In the genomic region with DNA sequence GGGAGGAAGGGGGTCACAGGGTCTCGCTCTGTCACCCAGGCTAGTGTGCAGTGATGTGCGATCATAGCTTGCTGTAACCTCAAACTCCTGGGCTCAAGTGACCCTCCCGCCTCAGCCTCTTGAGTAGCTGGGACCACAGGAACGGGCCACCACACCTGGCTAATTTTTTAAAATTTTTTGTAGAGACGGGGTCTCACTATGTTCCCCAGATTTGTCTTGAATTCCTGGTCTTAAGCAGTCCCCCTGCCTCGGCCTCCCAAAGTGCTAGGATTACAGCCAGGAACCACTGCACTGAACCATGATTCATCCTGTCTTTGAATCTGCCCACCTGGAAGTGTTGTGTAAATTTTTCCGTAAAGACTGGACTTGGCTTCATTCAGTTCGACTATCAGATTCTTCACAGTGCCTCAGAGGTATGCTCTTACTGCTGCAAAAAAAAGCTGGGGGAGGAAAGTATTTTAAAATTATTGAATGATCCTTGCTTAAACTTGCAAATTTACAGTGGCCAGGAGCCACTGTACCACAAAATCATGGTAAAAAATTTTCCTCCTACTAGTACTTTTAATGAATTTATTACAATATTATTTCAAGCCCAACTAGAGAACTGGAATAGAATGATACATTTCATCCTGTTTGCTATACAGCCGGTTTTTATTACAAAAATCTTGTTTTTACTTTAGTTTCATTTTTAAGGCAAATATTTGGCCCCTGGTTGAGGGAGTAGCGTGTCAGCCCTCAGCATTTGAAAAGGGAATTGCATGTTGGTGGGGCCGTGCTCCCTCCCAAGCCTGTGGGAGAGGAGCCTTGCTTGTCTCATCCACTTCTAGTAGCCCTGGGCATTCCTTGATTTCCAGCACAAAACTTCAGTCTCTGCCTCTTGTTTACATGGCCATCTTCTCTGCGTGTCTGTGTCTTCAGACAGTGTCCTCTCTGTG, we compare ENCODE assay signal across 10 cellular contexts.
DNase-seq lines count a peak whose midpoint lies in the region; ATAC-seq and TF ChIP-seq lines count a peak whose summit lies in the region.
"Had no signal": no experiment of that assay in that cellular context is flagged by ENCODE, and none has a peak within 500 bp of the region (broad histone marks: within the 10 kb centered on the region; RNA-seq: fewer than 3 reads in every experiment).

No MANE protein-coding gene starts in this region.

- H3K27ac ChIP-seq in hepatocyte (no peak overlapping the region), thyroid gland (peak overlapping the region; percentile 88 to 91 (median 90)), tibial artery (no peak overlapping the region), gastrocnemius medialis (no peak overlapping the region)

- H3K4me1 ChIP-seq in hepatocyte (ENCODE audit: insufficient read depth) (peaks cover 12% of the 10 kb centered on the region), thyroid gland (peaks cover 70 to 81% of the 10 kb centered on the region in 2 donors), tibial artery (peaks cover 0 to 12% (median 3%) of the 10 kb centered on the region in 4 donors), gastrocnemius medialis (peaks cover 12 to 14% of the 10 kb centered on the region in 2 donors)

- H3K9me2 ChIP-seq in hepatocyte (replicated peaks; ENCODE audit: insufficient read depth), result no peaks in the 10 kb centered on the region

- no peaks in the 10 kb centered on the region for H3K9me3 Mint-ChIP-seq in activated naive CD4-positive, alpha-beta T cell treated with anti-CD3 and anti-CD28 coated beads, Interleukin-2, amount 50 U/mL, for 24 hours
- no peaks in the 10 kb centered on the region for H3K9me3 Mint-ChIP-seq in activated naive CD8-positive, alpha-beta T cell treated with anti-CD3 and anti-CD28 coated beads, Interleukin-2, amount 50 U/mL, for 24 hours

- intact Hi-C loops in thyroid gland (cut with DNase I), result loop anchor here (10.0 kb wide), 1 partner anchor 114 kb away; no protein-coding TSS in a partner anchor
- intact Hi-C loops in tibial artery (cut with DNase I; ENCODE audit: low total_unique reads), result no loop called here
- intact Hi-C loops in gastrocnemius medialis (cut with DNase I; ENCODE audit: low total_unique reads), result no loop called here

- H3K4me3 Mint-ChIP-seq in activated naive CD4-positive, alpha-beta T cell treated with anti-CD3 and anti-CD28 coated beads, Interleukin-2, amount 50 U/mL, for 24 hours, result no peak overlapping the region
- H3K4me3 Mint-ChIP-seq in activated naive CD8-positive, alpha-beta T cell treated with anti-CD3 and anti-CD28 coated beads, Interleukin-2, amount 50 U/mL, for 24 hours, result no peak overlapping the region

- WGBS in hepatocyte (ENCODE audit: low lambda C conversion rate, missing lambda C conversion rate), result 82% methylated on average over 12 of the region's 12 CpGs
- WGBS in thyroid gland, 2 donors, result 33 to 46% methylated on average over 12 of the region's 12 CpGs

- H3K79me2 ChIP-seq in hepatocyte, result no peaks in the 10 kb centered on the region

- no peaks in the 10 kb centered on the region for H3K27me3 Mint-ChIP-seq in activated naive CD4-positive, alpha-beta T cell treated with anti-CD3 and anti-CD28 coated beads, Interleukin-2, amount 50 U/mL, for 24 hours
- H3K27me3 Mint-ChIP-seq in activated naive CD8-positive, alpha-beta T cell treated with anti-CD3 and anti-CD28 coated beads, Interleukin-2, amount 50 U/mL, for 24 hours, result no peaks in the 10 kb centered on the region

- no peaks in the 10 kb centered on the region for H3K36me3 Mint-ChIP-seq in activated naive CD4-positive, alpha-beta T cell treated with anti-CD3 and anti-CD28 coated beads, Interleukin-2, amount 50 U/mL, for 24 hours
- H3K36me3 Mint-ChIP-seq in activated naive CD8-positive, alpha-beta T cell treated with anti-CD3 and anti-CD28 coated beads, Interleukin-2, amount 50 U/mL, for 24 hours (ENCODE audit: low read depth), result no peaks in the 10 kb centered on the region

- H3K27me3 ChIP-seq in hepatocyte, result no peaks in the 10 kb centered on the region
- H3K27me3 ChIP-seq in thyroid gland, result no peaks in the 10 kb centered on the region
- H3K27me3 ChIP-seq in tibial artery, result no peaks in the 10 kb centered on the region
- H3K27me3 ChIP-seq in gastrocnemius medialis, result no peaks in the 10 kb centered on the region

- no peaks in the 10 kb centered on the region for H4K20me1 ChIP-seq in hepatocyte (ENCODE audit: insufficient read depth, poor library complexity, severe bottlenecking)

- H3K36me3 ChIP-seq in hepatocyte (replicated peaks; ENCODE audit: insufficient read depth, low read depth), result no peaks in the 10 kb centered on the region
- H3K36me3 ChIP-seq in thyroid gland, result no peaks in the 10 kb centered on the region
- no peaks in the 10 kb centered on the region for H3K36me3 ChIP-seq in tibial artery
- H3K36me3 ChIP-seq in gastrocnemius medialis, result no peaks in the 10 kb centered on the region

- H3K4me3 ChIP-seq in hepatocyte (no peak overlapping the region), thyroid gland (replicated peaks in 1 of 3) (no peak overlapping the region), tibial artery (no peak overlapping the region), gastrocnemius medialis (no peak overlapping the region)

- H3K4me1 Mint-ChIP-seq in activated naive CD4-positive, alpha-beta T cell treated with anti-CD3 and anti-CD28 coated beads, Interleukin-2, amount 50 U/mL, for 24 hours, result peaks cover 64% of the 10 kb centered on the region
- H3K4me1 Mint-ChIP-seq in activated naive CD8-positive, alpha-beta T cell treated with anti-CD3 and anti-CD28 coated beads, Interleukin-2, amount 50 U/mL, for 24 hours, result peaks cover 50% of the 10 kb centered on the region

- peak; percentile 44 for ATAC-seq in activated naive CD8-positive, alpha-beta T cell treated with anti-CD3 and anti-CD28 coated beads, Interleukin-2, amount 50 U/mL, for 24 hours
- ATAC-seq in gastrocnemius medialis, result no peak

- in situ Hi-C loops in gastrocnemius medialis (cut with MboI; ENCODE audit: low sequenced_read_pairs in 4 of 4), result no loop called here

- TF ChIP-seq CTCF in hepatocyte (IDR thresholded peaks at IDR 0.05; ENCODE audit: poor library complexity) (no peak), thyroid gland (IDR thresholded peaks at IDR 0.05) (no peak), tibial artery (IDR thresholded peaks at IDR 0.05) (no peak), gastrocnemius medialis (IDR thresholded peaks at IDR 0.05 in 4 of 5, conservative IDR thresholded peaks at IDR 0.05 in 1 of 5) (no peak)

- no peak overlapping the region for H2AFZ ChIP-seq in hepatocyte

- DNase-seq in activated naive CD4-positive, alpha-beta T cell treated with anti-CD3 and anti-CD28 coated beads, Interleukin-2, amount 50 U/mL, for 16 hours, result no peak
- DNase-seq in activated naive CD8-positive, alpha-beta T cell treated with anti-CD3 and anti-CD28 coated beads, Interleukin-2, amount 50 U/mL, for 24 hours, result no peak
- peak; percentile 23 for DNase-seq in hepatocyte (ENCODE audit: low spot score)
- peak; percentile 57 to 66 for DNase-seq in thyroid gland
- DNase-seq in NCI-H2171 treated with DMSO at 0.1 percent for 48 hours (lab: John Stamatoyannopoulos, UW), result no peak
- no peak for DNase-seq in tibial artery
- no peak for DNase-seq in gastrocnemius medialis
- DNase-seq: COR-L47; stimulated activated naive CD4-positive, alpha-beta T cell treated with Interleukin-2 at 50 U/mL for 16 hours had no signal

- H3K9me3 ChIP-seq in hepatocyte (ENCODE audit: low read depth), result no peaks in the 10 kb centered on the region
- no peaks in the 10 kb centered on the region for H3K9me3 ChIP-seq in thyroid gland
- H3K9me3 ChIP-seq in tibial artery, result no peaks in the 10 kb centered on the region
- no peaks in the 10 kb centered on the region for H3K9me3 ChIP-seq in gastrocnemius medialis

- TF ChIP-seq POLR2A in thyroid gland (IDR thresholded peaks at IDR 0.05) (no peak), gastrocnemius medialis (IDR thresholded peaks at IDR 0.05) (no peak)

- no peak overlapping the region for H3K4me2 ChIP-seq in hepatocyte

- peak overlapping the region; percentile 1 for H3K27ac Mint-ChIP-seq in activated naive CD4-positive, alpha-beta T cell treated with anti-CD3 and anti-CD28 coated beads, Interleukin-2, amount 50 U/mL, for 24 hours
- H3K27ac Mint-ChIP-seq in activated naive CD8-positive, alpha-beta T cell treated with anti-CD3 and anti-CD28 coated beads, Interleukin-2, amount 50 U/mL, for 24 hours, result no peak overlapping the region

Comparison
In these comparisons a context has a peak if more than half of its experiments do, and no peak if none do; other contexts are left out.
1. DNase-seq: peak in hepatocyte (single experiment) and thyroid gland (2 of 2); none in activated naive CD4-positive, alpha-beta T cell treated with anti-CD3 and anti-CD28 coated beads, Interleukin-2, amount 50 U/mL, for 16 hours (single experiment), activated naive CD8-positive, alpha-beta T cell treated with anti-CD3 and anti-CD28 coated beads, Interleukin-2, amount 50 U/mL, for 24 hours (single experiment), NCI-H2171 treated with DMSO at 0.1 percent for 48 hours (single experiment), tibial artery (0 of 2) and gastrocnemius medialis (0 of 2).
2. H3K27ac ChIP-seq: peak in thyroid gland (3 of 3); none in hepatocyte (single experiment), tibial artery (0 of 2) and gastrocnemius medialis (0 of 4).